Comparison of ENCODE assay signal across 1 cellular context in the genomic region with DNA sequence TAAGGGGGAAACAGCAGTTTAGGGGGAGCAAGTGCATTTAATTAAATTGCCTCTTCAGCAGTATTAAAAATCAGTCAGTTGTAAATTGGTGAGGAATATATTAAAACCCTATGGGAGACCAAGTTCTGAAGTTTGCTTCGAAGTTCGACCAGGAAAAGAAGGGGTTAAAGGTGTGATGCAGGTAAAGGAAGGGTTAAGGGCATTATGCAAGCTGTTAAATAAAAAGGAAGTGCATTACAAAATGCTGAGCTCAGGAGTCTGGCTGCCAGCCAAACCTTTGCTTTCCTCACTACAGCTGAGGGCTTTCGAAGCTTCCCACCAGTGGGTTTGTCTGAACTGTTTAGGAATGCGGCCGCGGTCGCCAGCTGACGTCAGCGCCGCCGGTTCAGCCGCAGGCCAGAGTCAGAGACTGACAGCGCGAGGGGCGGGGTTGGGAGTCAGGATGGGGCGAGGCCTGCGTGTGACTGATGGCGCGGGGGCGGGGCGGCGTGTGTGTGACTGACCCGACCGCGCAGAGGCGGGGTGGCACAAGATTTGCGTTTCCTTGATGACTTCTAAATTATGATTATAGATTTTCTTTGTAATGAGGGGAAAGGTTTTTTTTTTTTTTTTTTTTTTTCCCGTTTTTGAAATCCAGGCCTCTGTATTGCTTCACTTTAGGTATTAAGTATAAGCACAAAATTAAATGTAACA.
A peak's percentile ranks its signal among the peaks of the same experiment; 100 is the strongest.
TF ChIP-seq lines count a peak whose summit lies in the region.

No MANE protein-coding gene starts in this region.

TF ChIP-seq in K562, 482 proteins besides CTCF, POLR2A, EP300 and RAD21 (continued from another document and continues in another):
- no peak for TF ChIP-seq JUNB (CRISPR knock-in tag; conservative IDR thresholded peaks at IDR 0.05)
- no peak for TF ChIP-seq ZNF507 (tag; conservative IDR thresholded peaks at IDR 0.05)
- TF ChIP-seq NCOA4 (IDR thresholded peaks at IDR 0.05; ENCODE audit: partially characterized antibody) = no peak
- no peak for TF ChIP-seq GATA2 (CRISPR knock-in tag; IDR thresholded peaks at IDR 0.05)
- TF ChIP-seq SIN3B (IDR thresholded peaks at IDR 0.05; ENCODE audit: low read depth) = no peak
- no peak for TF ChIP-seq ZBTB8A (IDR thresholded peaks at IDR 0.05; ENCODE audit: partially characterized antibody)
- TF ChIP-seq, protein P1, sequence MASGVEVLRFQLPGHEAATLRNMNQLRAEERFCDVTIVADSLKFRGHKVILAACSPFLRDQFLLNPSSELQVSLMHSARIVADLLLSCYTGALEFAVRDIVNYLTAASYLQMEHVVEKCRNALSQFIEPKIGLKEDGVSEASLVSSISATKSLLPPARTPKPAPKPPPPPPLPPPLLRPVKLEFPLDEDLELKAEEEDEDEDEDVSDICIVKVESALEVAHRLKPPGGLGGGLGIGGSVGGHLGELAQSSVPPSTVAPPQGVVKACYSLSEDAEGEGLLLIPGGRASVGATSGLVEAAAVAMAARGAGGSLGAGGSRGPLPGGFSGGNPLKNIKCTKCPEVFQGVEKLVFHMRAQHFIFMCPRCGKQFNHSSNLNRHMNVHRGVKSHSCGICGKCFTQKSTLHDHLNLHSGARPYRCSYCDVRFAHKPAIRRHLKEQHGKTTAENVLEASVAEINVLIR (CRISPR knock-in tag; IDR thresholded peaks at IDR 0.05) = peak; percentile 74; the same call in 1 of the 2 replicates
- TF ChIP-seq SMARCA5 (IDR thresholded peaks at IDR 0.05) = no peak
- no peak for TF ChIP-seq ADNP (tag; IDR thresholded peaks at IDR 0.05)
- no peak for TF ChIP-seq WHSC1 (IDR thresholded peaks at IDR 0.05; ENCODE audit: low read length)
- TF ChIP-seq, protein P2, sequence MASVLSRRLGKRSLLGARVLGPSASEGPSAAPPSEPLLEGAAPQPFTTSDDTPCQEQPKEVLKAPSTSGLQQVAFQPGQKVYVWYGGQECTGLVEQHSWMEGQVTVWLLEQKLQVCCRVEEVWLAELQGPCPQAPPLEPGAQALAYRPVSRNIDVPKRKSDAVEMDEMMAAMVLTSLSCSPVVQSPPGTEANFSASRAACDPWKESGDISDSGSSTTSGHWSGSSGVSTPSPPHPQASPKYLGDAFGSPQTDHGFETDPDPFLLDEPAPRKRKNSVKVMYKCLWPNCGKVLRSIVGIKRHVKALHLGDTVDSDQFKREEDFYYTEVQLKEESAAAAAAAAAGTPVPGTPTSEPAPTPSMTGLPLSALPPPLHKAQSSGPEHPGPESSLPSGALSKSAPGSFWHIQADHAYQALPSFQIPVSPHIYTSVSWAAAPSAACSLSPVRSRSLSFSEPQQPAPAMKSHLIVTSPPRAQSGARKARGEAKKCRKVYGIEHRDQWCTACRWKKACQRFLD (CRISPR knock-in tag; IDR thresholded peaks at IDR 0.05) = no peak
- no peak for TF ChIP-seq ZNF764 (CRISPR knock-in tag; IDR thresholded peaks at IDR 0.05; ENCODE audit: low read depth)
- no peak for TF ChIP-seq KHSRP (IDR thresholded peaks at IDR 0.05)
- TF ChIP-seq, protein P3, sequence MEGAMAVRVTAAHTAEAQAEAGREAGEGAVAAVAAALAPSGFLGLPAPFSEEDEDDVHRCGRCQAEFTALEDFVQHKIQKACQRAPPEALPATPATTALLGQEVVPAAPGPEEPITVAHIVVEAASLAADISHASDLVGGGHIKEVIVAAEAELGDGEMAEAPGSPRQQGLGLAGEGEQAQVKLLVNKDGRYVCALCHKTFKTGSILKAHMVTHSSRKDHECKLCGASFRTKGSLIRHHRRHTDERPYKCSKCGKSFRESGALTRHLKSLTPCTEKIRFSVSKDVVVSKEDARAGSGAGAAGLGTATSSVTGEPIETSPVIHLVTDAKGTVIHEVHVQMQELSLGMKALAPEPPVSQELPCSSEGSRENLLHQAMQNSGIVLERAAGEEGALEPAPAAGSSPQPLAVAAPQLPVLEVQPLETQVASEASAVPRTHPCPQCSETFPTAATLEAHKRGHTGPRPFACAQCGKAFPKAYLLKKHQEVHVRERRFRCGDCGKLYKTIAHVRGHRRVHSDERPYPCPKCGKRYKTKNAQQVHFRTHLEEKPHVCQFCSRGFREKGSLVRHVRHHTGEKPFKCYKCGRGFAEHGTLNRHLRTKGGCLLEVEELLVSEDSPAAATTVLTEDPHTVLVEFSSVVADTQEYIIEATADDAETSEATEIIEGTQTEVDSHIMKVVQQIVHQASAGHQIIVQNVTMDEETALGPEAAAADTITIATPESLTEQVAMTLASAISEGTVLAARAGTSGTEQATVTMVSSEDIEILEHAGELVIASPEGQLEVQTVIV (CRISPR knock-in tag; IDR thresholded peaks at IDR 0.05; ENCODE audit: borderline replicate concordance) = no peak
- TF ChIP-seq, protein P4, sequence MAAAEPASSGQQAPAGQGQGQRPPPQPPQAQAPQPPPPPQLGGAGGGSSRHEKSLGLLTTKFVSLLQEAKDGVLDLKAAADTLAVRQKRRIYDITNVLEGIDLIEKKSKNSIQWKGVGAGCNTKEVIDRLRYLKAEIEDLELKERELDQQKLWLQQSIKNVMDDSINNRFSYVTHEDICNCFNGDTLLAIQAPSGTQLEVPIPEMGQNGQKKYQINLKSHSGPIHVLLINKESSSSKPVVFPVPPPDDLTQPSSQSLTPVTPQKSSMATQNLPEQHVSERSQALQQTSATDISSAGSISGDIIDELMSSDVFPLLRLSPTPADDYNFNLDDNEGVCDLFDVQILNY (CRISPR knock-in tag; IDR thresholded peaks at IDR 0.05) = 0 out of 2 replicates have a peak, but pooled peaks have one; percentile 22
- no peak for TF ChIP-seq GTF2E2 (tag; IDR thresholded peaks at IDR 0.05)
- TF ChIP-seq SREBF1 (IDR thresholded peaks at IDR 0.05; ENCODE audit: borderline replicate concordance, low read depth, low read length) = no peak
- no peak for TF ChIP-seq ZNF695 (CRISPR knock-in tag; IDR thresholded peaks at IDR 0.05)
- no peak for TF ChIP-seq HDGF (IDR thresholded peaks at IDR 0.05)
- TF ChIP-seq PHB2 (IDR thresholded peaks at IDR 0.05; ENCODE audit: low read depth) = no peak
- TF ChIP-seq RBFOX2 (IDR thresholded peaks at IDR 0.05; ENCODE audit: low read depth, low read length) = peak; percentile 40; the same call in 1 of the 2 replicates
- TF ChIP-seq, protein P5, sequence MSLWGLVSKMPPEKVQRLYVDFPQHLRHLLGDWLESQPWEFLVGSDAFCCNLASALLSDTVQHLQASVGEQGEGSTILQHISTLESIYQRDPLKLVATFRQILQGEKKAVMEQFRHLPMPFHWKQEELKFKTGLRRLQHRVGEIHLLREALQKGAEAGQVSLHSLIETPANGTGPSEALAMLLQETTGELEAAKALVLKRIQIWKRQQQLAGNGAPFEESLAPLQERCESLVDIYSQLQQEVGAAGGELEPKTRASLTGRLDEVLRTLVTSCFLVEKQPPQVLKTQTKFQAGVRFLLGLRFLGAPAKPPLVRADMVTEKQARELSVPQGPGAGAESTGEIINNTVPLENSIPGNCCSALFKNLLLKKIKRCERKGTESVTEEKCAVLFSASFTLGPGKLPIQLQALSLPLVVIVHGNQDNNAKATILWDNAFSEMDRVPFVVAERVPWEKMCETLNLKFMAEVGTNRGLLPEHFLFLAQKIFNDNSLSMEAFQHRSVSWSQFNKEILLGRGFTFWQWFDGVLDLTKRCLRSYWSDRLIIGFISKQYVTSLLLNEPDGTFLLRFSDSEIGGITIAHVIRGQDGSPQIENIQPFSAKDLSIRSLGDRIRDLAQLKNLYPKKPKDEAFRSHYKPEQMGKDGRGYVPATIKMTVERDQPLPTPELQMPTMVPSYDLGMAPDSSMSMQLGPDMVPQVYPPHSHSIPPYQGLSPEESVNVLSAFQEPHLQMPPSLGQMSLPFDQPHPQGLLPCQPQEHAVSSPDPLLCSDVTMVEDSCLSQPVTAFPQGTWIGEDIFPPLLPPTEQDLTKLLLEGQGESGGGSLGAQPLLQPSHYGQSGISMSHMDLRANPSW (CRISPR knock-in tag; IDR thresholded peaks at IDR 0.05) = no peak
- peak in 1 of 2 experiments; percentile 64; a peak in 1 of 3 replicates for TF ChIP-seq CBX3 (IDR thresholded peaks at IDR 0.05; ENCODE audit: borderline replicate concordance in 1 of 2, low read length in 2 of 2)
- TF ChIP-seq BRD4 (IDR thresholded peaks at IDR 0.05) = no peak
- no peak for TF ChIP-seq PRPF4 (IDR thresholded peaks at IDR 0.05; ENCODE audit: insufficient read depth, low read depth, low read length, poor library complexity, severe bottlenecking)
- no peak for TF ChIP-seq MTF1 (CRISPR knock-in tag; IDR thresholded peaks at IDR 0.05; ENCODE audit: borderline replicate concordance)
- no peak for TF ChIP-seq PHB (CRISPR knock-in tag; IDR thresholded peaks at IDR 0.05)
- TF ChIP-seq, protein P6, sequence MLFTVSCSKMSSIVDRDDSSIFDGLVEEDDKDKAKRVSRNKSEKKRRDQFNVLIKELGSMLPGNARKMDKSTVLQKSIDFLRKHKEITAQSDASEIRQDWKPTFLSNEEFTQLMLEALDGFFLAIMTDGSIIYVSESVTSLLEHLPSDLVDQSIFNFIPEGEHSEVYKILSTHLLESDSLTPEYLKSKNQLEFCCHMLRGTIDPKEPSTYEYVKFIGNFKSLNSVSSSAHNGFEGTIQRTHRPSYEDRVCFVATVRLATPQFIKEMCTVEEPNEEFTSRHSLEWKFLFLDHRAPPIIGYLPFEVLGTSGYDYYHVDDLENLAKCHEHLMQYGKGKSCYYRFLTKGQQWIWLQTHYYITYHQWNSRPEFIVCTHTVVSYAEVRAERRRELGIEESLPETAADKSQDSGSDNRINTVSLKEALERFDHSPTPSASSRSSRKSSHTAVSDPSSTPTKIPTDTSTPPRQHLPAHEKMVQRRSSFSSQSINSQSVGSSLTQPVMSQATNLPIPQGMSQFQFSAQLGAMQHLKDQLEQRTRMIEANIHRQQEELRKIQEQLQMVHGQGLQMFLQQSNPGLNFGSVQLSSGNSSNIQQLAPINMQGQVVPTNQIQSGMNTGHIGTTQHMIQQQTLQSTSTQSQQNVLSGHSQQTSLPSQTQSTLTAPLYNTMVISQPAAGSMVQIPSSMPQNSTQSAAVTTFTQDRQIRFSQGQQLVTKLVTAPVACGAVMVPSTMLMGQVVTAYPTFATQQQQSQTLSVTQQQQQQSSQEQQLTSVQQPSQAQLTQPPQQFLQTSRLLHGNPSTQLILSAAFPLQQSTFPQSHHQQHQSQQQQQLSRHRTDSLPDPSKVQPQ (CRISPR knock-in tag; IDR thresholded peaks at IDR 0.05; ENCODE audit: borderline replicate concordance) = no peak
- TF ChIP-seq, protein P7, sequence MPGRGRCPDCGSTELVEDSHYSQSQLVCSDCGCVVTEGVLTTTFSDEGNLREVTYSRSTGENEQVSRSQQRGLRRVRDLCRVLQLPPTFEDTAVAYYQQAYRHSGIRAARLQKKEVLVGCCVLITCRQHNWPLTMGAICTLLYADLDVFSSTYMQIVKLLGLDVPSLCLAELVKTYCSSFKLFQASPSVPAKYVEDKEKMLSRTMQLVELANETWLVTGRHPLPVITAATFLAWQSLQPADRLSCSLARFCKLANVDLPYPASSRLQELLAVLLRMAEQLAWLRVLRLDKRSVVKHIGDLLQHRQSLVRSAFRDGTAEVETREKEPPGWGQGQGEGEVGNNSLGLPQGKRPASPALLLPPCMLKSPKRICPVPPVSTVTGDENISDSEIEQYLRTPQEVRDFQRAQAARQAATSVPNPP (IDR thresholded peaks at IDR 0.05; ENCODE audit: borderline replicate concordance, insufficient read depth, insufficient read length) = no peak
- TF ChIP-seq ZFP36 (IDR thresholded peaks at IDR 0.05; ENCODE audit: low read depth, low read length, partially characterized antibody) = no peak
- TF ChIP-seq, protein P8, sequence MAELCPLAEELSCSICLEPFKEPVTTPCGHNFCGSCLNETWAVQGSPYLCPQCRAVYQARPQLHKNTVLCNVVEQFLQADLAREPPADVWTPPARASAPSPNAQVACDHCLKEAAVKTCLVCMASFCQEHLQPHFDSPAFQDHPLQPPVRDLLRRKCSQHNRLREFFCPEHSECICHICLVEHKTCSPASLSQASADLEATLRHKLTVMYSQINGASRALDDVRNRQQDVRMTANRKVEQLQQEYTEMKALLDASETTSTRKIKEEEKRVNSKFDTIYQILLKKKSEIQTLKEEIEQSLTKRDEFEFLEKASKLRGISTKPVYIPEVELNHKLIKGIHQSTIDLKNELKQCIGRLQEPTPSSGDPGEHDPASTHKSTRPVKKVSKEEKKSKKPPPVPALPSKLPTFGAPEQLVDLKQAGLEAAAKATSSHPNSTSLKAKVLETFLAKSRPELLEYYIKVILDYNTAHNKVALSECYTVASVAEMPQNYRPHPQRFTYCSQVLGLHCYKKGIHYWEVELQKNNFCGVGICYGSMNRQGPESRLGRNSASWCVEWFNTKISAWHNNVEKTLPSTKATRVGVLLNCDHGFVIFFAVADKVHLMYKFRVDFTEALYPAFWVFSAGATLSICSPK (IDR thresholded peaks at IDR 0.05; ENCODE audit: borderline replicate concordance) = no peak
- no peak for TF ChIP-seq RBM34 (IDR thresholded peaks at IDR 0.05; ENCODE audit: borderline replicate concordance, insufficient read depth, low read length)
- TF ChIP-seq, protein P9, sequence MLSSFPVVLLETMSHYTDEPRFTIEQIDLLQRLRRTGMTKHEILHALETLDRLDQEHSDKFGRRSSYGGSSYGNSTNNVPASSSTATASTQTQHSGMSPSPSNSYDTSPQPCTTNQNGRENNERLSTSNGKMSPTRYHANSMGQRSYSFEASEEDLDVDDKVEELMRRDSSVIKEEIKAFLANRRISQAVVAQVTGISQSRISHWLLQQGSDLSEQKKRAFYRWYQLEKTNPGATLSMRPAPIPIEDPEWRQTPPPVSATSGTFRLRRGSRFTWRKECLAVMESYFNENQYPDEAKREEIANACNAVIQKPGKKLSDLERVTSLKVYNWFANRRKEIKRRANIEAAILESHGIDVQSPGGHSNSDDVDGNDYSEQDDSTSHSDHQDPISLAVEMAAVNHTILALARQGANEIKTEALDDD (IDR thresholded peaks at IDR 0.05) = no peak
- peak in 2 of 3 experiments; percentile 15 to 45 for TF ChIP-seq YY1 (IDR thresholded peaks at IDR 0.05; ENCODE audit: borderline replicate concordance in 1 of 3, control insufficient read depth in 1 of 3, extremely low read depth in 1 of 3, insufficient read depth in 3 of 3, insufficient read length in 1 of 3, insufficient replicate concordance in 2 of 3, low read depth in 1 of 3, low read length in 2 of 3)
- no peak for TF ChIP-seq ZNF133 (CRISPR knock-in tag; IDR thresholded peaks at IDR 0.05)
- TF ChIP-seq HMG20A (CRISPR knock-in tag; conservative IDR thresholded peaks at IDR 0.05) = no peak
- TF ChIP-seq, protein P10, sequence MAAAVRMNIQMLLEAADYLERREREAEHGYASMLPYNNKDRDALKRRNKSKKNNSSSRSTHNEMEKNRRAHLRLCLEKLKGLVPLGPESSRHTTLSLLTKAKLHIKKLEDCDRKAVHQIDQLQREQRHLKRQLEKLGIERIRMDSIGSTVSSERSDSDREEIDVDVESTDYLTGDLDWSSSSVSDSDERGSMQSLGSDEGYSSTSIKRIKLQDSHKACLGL (CRISPR knock-in tag; IDR thresholded peaks at IDR 0.05; ENCODE audit: borderline replicate concordance, poor library complexity, severe bottlenecking) = no peak
- TF ChIP-seq POLR3G (IDR thresholded peaks at IDR 0.05; ENCODE audit: extremely low read depth, insufficient read length, insufficient replicate concordance) = no peak
- no peak for TF ChIP-seq ZNF699 (CRISPR knock-in tag; IDR thresholded peaks at IDR 0.05; ENCODE audit: insufficient replicate concordance)
- TF ChIP-seq FOXJ2 (tag; IDR thresholded peaks at IDR 0.05) = peak; percentile 55
- TF ChIP-seq RFX1 (IDR thresholded peaks at IDR 0.05) = 0 out of 2 replicates have a peak, but pooled peaks have one; percentile 11
- TF ChIP-seq CHD1 (IDR thresholded peaks at IDR 0.05; ENCODE audit: low read length) = no peak
- TF ChIP-seq ZC3H4 (CRISPR knock-in tag; IDR thresholded peaks at IDR 0.05; ENCODE audit: borderline replicate concordance) = no peak
- peak; percentile 68; the same call in 1 of the 2 replicates for TF ChIP-seq FOXM1 (IDR thresholded peaks at IDR 0.05; ENCODE audit: low read depth)
- no peak for TF ChIP-seq FOXM1 (CRISPR knock-in tag; IDR thresholded peaks at IDR 0.05; ENCODE audit: low read depth)
- peak; percentile 62 for TF ChIP-seq FOSL1 (tag; conservative IDR thresholded peaks at IDR 0.05)
- TF ChIP-seq STAG1 (CRISPR knock-in tag; IDR thresholded peaks at IDR 0.05; ENCODE audit: borderline replicate concordance) = no peak
- no peak for TF ChIP-seq ZNF408 (CRISPR knock-in tag; IDR thresholded peaks at IDR 0.05; ENCODE audit: low read depth)
